In genomic region chr15:97567411-97567810, GRCh38 we compare ENCODE assay signal across 35 cellular contexts.
"Had no signal": no experiment of that assay in that cellular context is flagged by ENCODE, and none has a peak within 500 bp of the region (broad histone marks: within the 10 kb centered on the region; RNA-seq: fewer than 3 reads in every experiment).

No MANE protein-coding gene starts in this region.

- H3K27me3 ChIP-seq: Peyer's patch had no signal

- ATAC-seq: activated CD8-positive, alpha-beta memory T cell treated with anti-CD3 and anti-CD28 coated beads, Interleukin-2, amount 10 ng/mL, durations not matched to agents 7 days and 5 days; PC-3; Right ventricle myocardium inferior; SK-N-SH treated with all-trans-retinoic acid at 6 μM for 48 hours had no signal

- H3K27ac ChIP-seq: Peyer's patch, VCaP had no signal

- DNase-seq: activated B cell treated with CpG ODN at 0.5 μM for 24 hours; activated CD4-positive, alpha-beta memory T cell treated with anti-CD3 and anti-CD28 coated beads, Interleukin-2, amount 10 ng/mL, durations not matched to agents 7 days and 5 days; activated CD4-positive, alpha-beta T cell treated with anti-CD3 and anti-CD28 coated beads for 48 hours; activated CD4-positive, CD25-positive, alpha-beta regulatory T cell treated with anti-CD3 and anti-CD28 coated beads, Interleukin-2, amount 50 U/mL, for 72 hours; activated CD8-positive, alpha-beta memory T cell treated with anti-CD3 and anti-CD28 coated beads for 24 hours; activated CD8-positive, alpha-beta memory T cell treated with anti-CD3 and anti-CD28 coated beads, Interleukin-2, amount 10 ng/mL, durations not matched to agents 7 days and 5 days; activated CD8-positive, alpha-beta memory T cell treated with anti-CD3 and anti-CD28 coated beads, Interleukin-2, amount 50 U/mL, for 48 hours; activated effector memory CD4-positive, alpha-beta T cell treated with Interleukin-2 at 50 U/mL for 16 hours; activated naive CD4-positive, alpha-beta T cell; activated naive CD4-positive, alpha-beta T cell treated with anti-CD3 and anti-CD28 coated beads, Interleukin-2, amount 50 U/mL, for 16 hours; activated naive CD8-positive, alpha-beta T cell treated with anti-CD3 and anti-CD28 coated beads for 36 hours; activated T-cell treated with anti-CD3 and anti-CD28 coated beads, Interleukin-2, amount 50 U/mL, for 48 hours; amniotic stem cell; aorta; Kasumi-1; KG1; NCI-H1092 treated with DMSO at 0.1 percent for 48 hours; NCI-H146; NCI-H187; NCI-H2029 treated with DMSO at 0.1 percent for 48 hours; NCI-H2107; NCI-H2171; NCI-H510A; NCI-H526; NCI-H748 treated with DMSO at 0.1 percent for 48 hours; NK-92 treated with Interleukin-12 subunit alpha and Interleukin-12 subunit beta, amount 100 ng/mL, for 24 hours; PC-3; Peyer's patch; SIG-M5; T-helper 1 cell; T-helper 2 cell; T-helper 9 cell had no signal

- H3K27ac Mint-ChIP-seq: activated B cell treated with CpG ODN at 0.5 μM for 24 hours; activated CD4-positive, alpha-beta memory T cell treated with anti-CD3 and anti-CD28 coated beads, Interleukin-2, amount 10 ng/mL, durations not matched to agents 7 days and 5 days; activated CD8-positive, alpha-beta memory T cell treated with anti-CD3 and anti-CD28 coated beads, Interleukin-2, amount 10 ng/mL, durations not matched to agents 7 days and 5 days; activated naive CD8-positive, alpha-beta T cell treated with anti-CD3 and anti-CD28 coated beads for 36 hours had no signal

- H3K9me3 Mint-ChIP-seq: activated naive CD8-positive, alpha-beta T cell treated with anti-CD3 and anti-CD28 coated beads for 36 hours had no signal

- H3K4me1 Mint-ChIP-seq: activated B cell treated with CpG ODN at 0.5 μM for 24 hours; activated CD4-positive, alpha-beta memory T cell treated with anti-CD3 and anti-CD28 coated beads, Interleukin-2, amount 10 ng/mL, durations not matched to agents 7 days and 5 days; activated CD8-positive, alpha-beta memory T cell treated with anti-CD3 and anti-CD28 coated beads, Interleukin-2, amount 10 ng/mL, durations not matched to agents 7 days and 5 days; activated naive CD8-positive, alpha-beta T cell treated with anti-CD3 and anti-CD28 coated beads for 36 hours had no signal

- H3K4me3 Mint-ChIP-seq: activated B cell treated with CpG ODN at 0.5 μM for 24 hours; activated CD4-positive, alpha-beta memory T cell treated with anti-CD3 and anti-CD28 coated beads, Interleukin-2, amount 10 ng/mL, durations not matched to agents 7 days and 5 days; activated CD8-positive, alpha-beta memory T cell treated with anti-CD3 and anti-CD28 coated beads, Interleukin-2, amount 10 ng/mL, durations not matched to agents 7 days and 5 days; activated naive CD8-positive, alpha-beta T cell treated with anti-CD3 and anti-CD28 coated beads for 36 hours had no signal

- H3K4me3 ChIP-seq: Peyer's patch had no signal

- H3K4me1 ChIP-seq: Peyer's patch had no signal

- H3K27me3 Mint-ChIP-seq: activated B cell treated with CpG ODN at 0.5 μM for 24 hours; activated CD4-positive, alpha-beta memory T cell treated with anti-CD3 and anti-CD28 coated beads, Interleukin-2, amount 10 ng/mL, durations not matched to agents 7 days and 5 days; activated CD8-positive, alpha-beta memory T cell treated with anti-CD3 and anti-CD28 coated beads, Interleukin-2, amount 10 ng/mL, durations not matched to agents 7 days and 5 days; activated naive CD8-positive, alpha-beta T cell treated with anti-CD3 and anti-CD28 coated beads for 36 hours had no signal

- H3K9me3 ChIP-seq: Peyer's patch had no signal

- H3K36me3 ChIP-seq: Peyer's patch had no signal

- H3K36me3 Mint-ChIP-seq: activated CD8-positive, alpha-beta memory T cell treated with anti-CD3 and anti-CD28 coated beads, Interleukin-2, amount 10 ng/mL, durations not matched to agents 7 days and 5 days; activated naive CD8-positive, alpha-beta T cell treated with anti-CD3 and anti-CD28 coated beads for 36 hours had no signal
